ENCODE assay signal across 11 cellular contexts in the genomic region with DNA sequence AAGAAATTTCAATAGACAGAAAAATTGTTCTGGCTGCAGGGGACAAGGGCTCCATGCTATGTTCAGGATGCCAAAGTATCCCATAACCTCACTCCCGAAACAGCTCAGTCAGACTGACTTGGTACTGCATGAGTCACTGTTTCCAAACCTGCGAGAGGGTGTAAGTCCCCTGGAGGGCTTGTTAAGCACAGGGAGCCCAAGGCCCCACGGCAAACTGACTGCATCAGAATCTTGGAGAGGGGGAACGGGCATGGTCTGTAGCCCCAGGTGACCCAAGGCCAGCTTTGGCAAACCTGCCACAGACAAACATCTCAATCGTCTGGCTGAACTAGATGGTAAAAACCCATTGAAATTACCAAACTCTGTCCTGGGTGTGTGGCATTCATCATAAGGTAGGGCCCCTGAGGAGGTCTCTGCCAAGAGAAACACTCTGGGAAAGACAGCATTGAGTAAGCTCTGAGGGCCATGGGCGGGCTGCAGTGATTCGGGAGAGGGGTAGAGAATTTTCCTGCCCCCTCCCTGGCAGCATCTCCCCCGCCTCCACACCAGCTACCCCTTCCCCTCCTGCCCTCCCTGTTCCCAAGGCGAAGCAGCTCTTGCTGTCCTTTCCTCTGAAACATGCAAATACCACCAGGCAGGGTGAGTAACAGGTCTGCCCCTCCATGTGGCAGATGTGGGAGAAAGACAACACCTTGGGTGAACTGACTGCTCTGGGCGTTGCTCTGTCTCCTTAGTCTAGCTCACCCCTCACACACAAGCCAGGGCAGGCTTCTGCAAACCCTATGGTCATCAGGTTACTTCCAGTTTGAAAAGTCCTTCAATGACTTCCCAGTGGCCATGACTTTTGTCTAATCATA.
DNase-seq lines count a peak whose midpoint lies in the region; ATAC-seq and TF ChIP-seq lines count a peak whose summit lies in the region.
"Had no signal": no experiment of that assay in that cellular context is flagged by ENCODE, and none has a peak within 500 bp of the region (broad histone marks: within the 10 kb centered on the region; RNA-seq: fewer than 3 reads in every experiment).

No MANE protein-coding gene starts in this region.

- H3K9me3 Mint-ChIP-seq in stimulated activated naive CD8-positive, alpha-beta T cell treated with anti-CD3 and anti-CD28 coated beads, Interleukin-15, amount 100 ng/mL, for 72 hours, result no peaks in the 10 kb centered on the region

- no peaks in the 10 kb centered on the region for H3K27me3 ChIP-seq in hepatocyte
- H3K27me3 ChIP-seq: BLaER1 had no signal

- peaks cover 15% of the 10 kb centered on the region for H3K4me1 ChIP-seq in hepatocyte (ENCODE audit: insufficient read depth)

- H3K4me1 Mint-ChIP-seq in stimulated activated naive CD8-positive, alpha-beta T cell treated with anti-CD3 and anti-CD28 coated beads, Interleukin-15, amount 100 ng/mL, for 72 hours, result no peaks in the 10 kb centered on the region

- TF ChIP-seq CTCF in hepatocyte (IDR thresholded peaks at IDR 0.05; ENCODE audit: poor library complexity), result no peak

- peak; percentile 9 for ATAC-seq in stimulated activated naive CD8-positive, alpha-beta T cell treated with anti-CD3 and anti-CD28 coated beads, Interleukin-15, amount 100 ng/mL, for 72 hours
- ATAC-seq in stimulated activated naive CD8-positive, alpha-beta T cell treated with anti-CD3 and anti-CD28 coated beads, Interleukin-15, Interleukin-2, amounts not matched to agents 100 U/mL and 50 U/mL, for 24 hours, result no peak
- ATAC-seq in GM18868 (IDR thresholded peaks at IDR 0.05; ENCODE audit: unreplicated experiment), result no peak

- H3K27me3 Mint-ChIP-seq in stimulated activated naive CD8-positive, alpha-beta T cell treated with anti-CD3 and anti-CD28 coated beads, Interleukin-15, amount 100 ng/mL, for 72 hours, result peaks cover 22% of the 10 kb centered on the region

- no peak overlapping the region for H3K4me2 ChIP-seq in hepatocyte
- H3K4me2 ChIP-seq: BLaER1 had no signal

- no peak overlapping the region for H3K27ac Mint-ChIP-seq in stimulated activated naive CD8-positive, alpha-beta T cell treated with anti-CD3 and anti-CD28 coated beads, Interleukin-15, amount 100 ng/mL, for 72 hours
- H3K27ac Mint-ChIP-seq: brain had no signal

- no peak overlapping the region for H3K4me3 ChIP-seq in hepatocyte
- H3K4me3 ChIP-seq: BLaER1, heart right ventricle had no signal

- no peaks in the 10 kb centered on the region for H3K9me3 ChIP-seq in hepatocyte (ENCODE audit: low read depth)
- H3K9me3 ChIP-seq: BLaER1 had no signal

- H2AFZ ChIP-seq in hepatocyte, result no peak overlapping the region

- no peak overlapping the region for H3K27ac ChIP-seq in hepatocyte
- H3K27ac ChIP-seq: BLaER1, heart right ventricle had no signal

- no peaks in the 10 kb centered on the region for H4K20me1 ChIP-seq in hepatocyte (ENCODE audit: insufficient read depth, poor library complexity, severe bottlenecking)
- H4K20me1 ChIP-seq: BLaER1 had no signal

- intact Hi-C loops in posterior vena cava (cut with DNase I), result no loop called here

- no peak overlapping the region for H3K4me3 Mint-ChIP-seq in stimulated activated naive CD8-positive, alpha-beta T cell treated with anti-CD3 and anti-CD28 coated beads, Interleukin-15, amount 100 ng/mL, for 72 hours
- H3K4me3 Mint-ChIP-seq: brain had no signal

- H3K9me2 ChIP-seq in hepatocyte (replicated peaks; ENCODE audit: insufficient read depth), result no peaks in the 10 kb centered on the region

- no peaks in the 10 kb centered on the region for H3K36me3 ChIP-seq in hepatocyte (replicated peaks; ENCODE audit: insufficient read depth, low read depth)
- H3K36me3 ChIP-seq: BLaER1, heart right ventricle had no signal

- no peaks in the 10 kb centered on the region for H3K79me2 ChIP-seq in hepatocyte

- peak in 1 of 2 donors; percentile 8 for DNase-seq in stimulated activated naive CD8-positive, alpha-beta T cell treated with anti-CD3 and anti-CD28 coated beads, Interleukin-15, amount 100 ng/mL, for 72 hours
- no peak for DNase-seq in stimulated activated naive CD8-positive, alpha-beta T cell treated with anti-CD3 and anti-CD28 coated beads, Interleukin-15, Interleukin-2, amounts not matched to agents 100 U/mL and 50 U/mL, for 24 hours
- DNase-seq in amniotic stem cell (lab: John Stamatoyannopoulos, UW), result peak; percentile 56
- peak; percentile 21 for DNase-seq in hepatocyte (ENCODE audit: low spot score)
- DNase-seq in posterior vena cava (ENCODE audit: low spot score), result no peak
- no peak for DNase-seq in activated CD4-positive, alpha-beta T cell treated with anti-CD3 and anti-CD28 coated beads for 1 hour
- no peak for DNase-seq in DMS114 treated with DMSO at 0.1 percent for 48 hours (lab: John Stamatoyannopoulos, UW; ENCODE audit: unreplicated experiment)
- DNase-seq: heart right ventricle had no signal

- 72% methylated on average over 10 of the region's 10 CpGs for WGBS in hepatocyte (ENCODE audit: low lambda C conversion rate, missing lambda C conversion rate)

Comparison
In these comparisons a context has a peak if more than half of its experiments do, and no peak if none do; other contexts are left out.
1. DNase-seq: peak in amniotic stem cell (single experiment) and hepatocyte (single experiment); none in stimulated activated naive CD8-positive, alpha-beta T cell treated with anti-CD3 and anti-CD28 coated beads, Interleukin-15, Interleukin-2, amounts not matched to agents 100 U/mL and 50 U/mL, for 24 hours (single experiment), posterior vena cava (single experiment), activated CD4-positive, alpha-beta T cell treated with anti-CD3 and anti-CD28 coated beads for 1 hour (single experiment) and DMS114 treated with DMSO at 0.1 percent for 48 hours (single experiment).